Comparison of ENCODE assay signal across 27 cellular contexts in genomic region chr3:78912217-78912616, GRCh38.
DNase-seq lines count a peak whose midpoint lies in the region; ATAC-seq, FAIRE-seq and TF ChIP-seq lines count a peak whose summit lies in the region.
"Had no signal": no experiment of that assay in that cellular context is flagged by ENCODE, and none has a peak within 500 bp of the region (broad histone marks: within the 10 kb centered on the region; RNA-seq: fewer than 3 reads in every experiment).

No MANE protein-coding gene starts in this region.

- TF ChIP-seq POLR2A in GM12891 (IDR thresholded peaks at IDR 0.05; ENCODE audit: low read depth, low read length): no peak

- ATAC-seq in omental fat pad (ENCODE audit: low FRiP score): no peak
- ATAC-seq: K562, left ventricle myocardium superior, psoas muscle, T-cell had no signal

- H3K36me3 Mint-ChIP-seq in glutamatergic neuron (ENCODE audit: unreplicated experiment): no peaks in the 10 kb centered on the region
- H3K36me3 Mint-ChIP-seq in nephron progenitor cell (ENCODE audit: low read depth): peaks cover 30% of the 10 kb centered on the region
- H3K36me3 Mint-ChIP-seq: activated CD4-positive, alpha-beta memory T cell treated with anti-CD3 and anti-CD28 coated beads for 36 hours; activated naive CD4-positive, alpha-beta T cell treated with anti-CD3 and anti-CD28 coated beads, Interleukin-2, amount 10 ng/mL, durations not matched to agents 7 days and 5 days; CD4-positive, CD25-positive, alpha-beta regulatory T cell; T-cell had no signal

- peak overlapping the region; percentile 75 for H3K4me3 Mint-ChIP-seq in glutamatergic neuron (ENCODE audit: unreplicated experiment)
- no peak overlapping the region for H3K4me3 Mint-ChIP-seq in nephron progenitor cell
- H3K4me3 Mint-ChIP-seq: activated CD4-positive, alpha-beta memory T cell treated with anti-CD3 and anti-CD28 coated beads for 36 hours; activated naive CD4-positive, alpha-beta T cell treated with anti-CD3 and anti-CD28 coated beads, Interleukin-2, amount 10 ng/mL, durations not matched to agents 7 days and 5 days; activated T-helper 1 cell treated with anti-CD3 and anti-CD28 coated beads, Interleukin-12 subunit alpha, Interleukin-12 subunit beta, Interleukin-2, Interleukin-4 antibody, amounts not matched to agents 30 ng/mL and 10 ng/mL and 1 ng/mL, durations not matched to agents 14 hours and 24 hours and 36 hours; CD4-positive, CD25-positive, alpha-beta regulatory T cell; T-cell had no signal

- H3K4me1 Mint-ChIP-seq in glutamatergic neuron (ENCODE audit: low read depth, unreplicated experiment) (peaks cover 53% of the 10 kb centered on the region), nephron progenitor cell (peaks cover 40% of the 10 kb centered on the region)
- H3K4me1 Mint-ChIP-seq: activated naive CD4-positive, alpha-beta T cell treated with anti-CD3 and anti-CD28 coated beads, Interleukin-2, amount 10 ng/mL, durations not matched to agents 7 days and 5 days; T-cell had no signal

- DNase-seq in NCI-H1092 treated with DMSO at 0.1 percent for 48 hours (lab: John Stamatoyannopoulos, UW) (peak; percentile 26), NCI-H1092 (lab: John Stamatoyannopoulos, UW) (no peak), NCI-H1694 (lab: John Stamatoyannopoulos, UW) (peak; percentile 47), NCI-H82 (lab: John Stamatoyannopoulos, UW) (peak; percentile 96), glutamatergic neuron (no peak), omental fat pad (ENCODE audit: low spot score) (no peak), nephron progenitor cell (no peak), GM12891 (ENCODE audit: insufficient read length, low spot score) (no peak)
- DNase-seq: activated CD4-positive, alpha-beta memory T cell treated with anti-CD3 and anti-CD28 coated beads for 36 hours; activated CD8-positive, alpha-beta memory T cell treated with anti-CD3 and anti-CD28 coated beads, Interleukin-2, amount 50 U/mL, for 4 hours; activated naive CD4-positive, alpha-beta T cell treated with anti-CD3 and anti-CD28 coated beads, Interleukin-2, amount 10 ng/mL, durations not matched to agents 7 days and 5 days; brain microvascular endothelial cell; CD4-positive, CD25-positive, alpha-beta regulatory T cell; effector CD4-positive, alpha-beta T cell; left ventricle myocardium superior; NCI-H345; nucleus accumbens; PC-9; psoas muscle; SIG-M5; stimulated activated CD4-positive, alpha-beta T cell treated with anti-CD3 and anti-CD28 coated beads, Interleukin-4, amount 100 ng/mL, for 4 hours; stimulated activated naive CD4-positive, alpha-beta T cell; T-cell had no signal

- no peak for FAIRE-seq in GM12891 (lab: Jason Lieb, UNC)
- FAIRE-seq: K562, keratinocyte, urothelium cell line had no signal

- no peaks in the 10 kb centered on the region for H3K27me3 Mint-ChIP-seq in glutamatergic neuron (ENCODE audit: unreplicated experiment)
- H3K27me3 Mint-ChIP-seq in nephron progenitor cell (ENCODE audit: low read depth, poor library complexity): no peaks in the 10 kb centered on the region
- H3K27me3 Mint-ChIP-seq: activated CD4-positive, alpha-beta memory T cell treated with anti-CD3 and anti-CD28 coated beads for 36 hours; activated naive CD4-positive, alpha-beta T cell treated with anti-CD3 and anti-CD28 coated beads, Interleukin-2, amount 10 ng/mL, durations not matched to agents 7 days and 5 days; CD4-positive, CD25-positive, alpha-beta regulatory T cell; T-cell had no signal

- TF ChIP-seq CTCF in glutamatergic neuron (IDR thresholded peaks at IDR 0.05; ENCODE audit: partially characterized antibody, unreplicated experiment) (no peak), omental fat pad (IDR thresholded peaks at IDR 0.05) (no peak), nephron progenitor cell (IDR thresholded peaks at IDR 0.05) (no peak)

- peak overlapping the region; percentile 88 for H3K27ac Mint-ChIP-seq in glutamatergic neuron (ENCODE audit: unreplicated experiment)
- no peak overlapping the region for H3K27ac Mint-ChIP-seq in nephron progenitor cell
- H3K27ac Mint-ChIP-seq: activated CD4-positive, alpha-beta memory T cell treated with anti-CD3 and anti-CD28 coated beads for 36 hours; activated naive CD4-positive, alpha-beta T cell treated with anti-CD3 and anti-CD28 coated beads, Interleukin-2, amount 10 ng/mL, durations not matched to agents 7 days and 5 days; activated T-helper 1 cell treated with anti-CD3 and anti-CD28 coated beads, Interleukin-12 subunit alpha, Interleukin-12 subunit beta, Interleukin-2, Interleukin-4 antibody, amounts not matched to agents 30 ng/mL and 10 ng/mL and 1 ng/mL, durations not matched to agents 14 hours and 24 hours and 36 hours; CD4-positive, CD25-positive, alpha-beta regulatory T cell; T-cell had no signal

- H3K9me3 Mint-ChIP-seq in glutamatergic neuron (ENCODE audit: unreplicated experiment): peaks cover 2% of the 10 kb centered on the region
- H3K9me3 Mint-ChIP-seq in nephron progenitor cell: peaks cover 5% of the 10 kb centered on the region
- H3K9me3 Mint-ChIP-seq: activated T-helper 1 cell treated with anti-CD3 and anti-CD28 coated beads, Interleukin-12 subunit alpha, Interleukin-12 subunit beta, Interleukin-2, Interleukin-4 antibody, amounts not matched to agents 30 ng/mL and 10 ng/mL and 1 ng/mL, durations not matched to agents 14 hours and 24 hours and 36 hours had no signal

TF ChIP-seq in GM12891, 5 proteins besides CTCF, POLR2A, EP300 and RAD21:
- TF ChIP-seq TAF1 (IDR thresholded peaks at IDR 0.05; ENCODE audit: low read depth, low read length): no peak
- no peak for TF ChIP-seq POU2F2 (IDR thresholded peaks at IDR 0.05; ENCODE audit: low read depth, low read length)
- TF ChIP-seq POLR2AphosphoS5 (IDR thresholded peaks at IDR 0.05; ENCODE audit: low read depth, low read length): no peak
- TF ChIP-seq SPI1 (IDR thresholded peaks at IDR 0.05; ENCODE audit: low read depth, low read length): no peak
- no peak for TF ChIP-seq PAX5 (IDR thresholded peaks at IDR 0.05; ENCODE audit: insufficient read depth, low read length, severe bottlenecking)

Comparison
In these comparisons a context has a peak if more than half of its experiments do, and no peak if none do; other contexts are left out.
1. DNase-seq: peak in NCI-H1092 treated with DMSO at 0.1 percent for 48 hours (single experiment), NCI-H1694 (single experiment) and NCI-H82 (single experiment); none in NCI-H1092 (single experiment), glutamatergic neuron (single experiment), omental fat pad (single experiment), nephron progenitor cell (single experiment) and GM12891 (single experiment).